ENCODE assay signal across 8 cellular contexts in genomic region chr15:84600331-84600686, GRCh38. TPM values are rescaled to one million over a fixed set of nuclear protein-coding genes. Genes with fewer than 3 reads are reported as not detected.
A peak's percentile ranks its signal among the peaks of the same experiment; 100 is the strongest.
DNase-seq lines count a peak whose midpoint lies in the region; ATAC-seq and TF ChIP-seq lines count a peak whose summit lies in the region.

No MANE protein-coding gene starts in this region.

- WGBS in gastroesophageal sphincter (ENCODE audit: low coverage in 1 of 2), 2 donors = 0% methylated on average over 8 to 13 of the region's 20 CpGs
- 2 to 4% methylated on average over 20 of the region's 20 CpGs for whole genome bisulfite sequencing in thyroid gland, 2 donors

- H3K27me3 ChIP-seq in BLaER1 treated with 17β-estradiol and CSF1 and Interleukin-3, amounts not matched to agents 10 nM and 100 nM = no peaks in the 10 kb centered on the region
- H3K27me3 ChIP-seq in Peyer's patch (no peaks in the 10 kb centered on the region), gastroesophageal sphincter (no peaks in the 10 kb centered on the region), thyroid gland (no peaks in the 10 kb centered on the region)

- TF ChIP-seq POLR2A in Peyer's patch (IDR thresholded peaks at IDR 0.05) (no peak), gastroesophageal sphincter (IDR thresholded peaks at IDR 0.05) (no peak), thyroid gland (IDR thresholded peaks at IDR 0.05) (no peak)

- H3K4me3 ChIP-seq in BLaER1 treated with 17β-estradiol and CSF1 and Interleukin-3, amounts not matched to agents 10 nM and 100 nM = peak overlapping the region; percentile 76 to 94 (median 83)
- H3K4me3 ChIP-seq in Peyer's patch (peak overlapping the region; percentile 79 to 93 (median 82)), gastroesophageal sphincter (peak overlapping the region; percentile 85 to 90), thyroid gland (replicated peaks in 1 of 3) (peak overlapping the region; percentile 57 to 94 (median 74))

- in situ Hi-C loops in KBM-7 (cut with MboI; ENCODE audit: low pct_unique_long_range_greater_than_20kb, low sequenced_read_pairs) = no loop called here

- TF ChIP-seq EP300 in gastroesophageal sphincter (IDR thresholded peaks at IDR 0.05) = no peak

- H3K36me3 ChIP-seq in BLaER1 treated with 17β-estradiol and CSF1 and Interleukin-3, amounts not matched to agents 10 nM and 100 nM = peaks cover 5 to 23% (median 13%) of the 10 kb centered on the region in 11 experiments; a peak in 18 of 22 replicates
- H3K36me3 ChIP-seq in Peyer's patch = no peaks in the 10 kb centered on the region
- peaks cover 0 to 17% of the 10 kb centered on the region in 2 donors for H3K36me3 ChIP-seq in gastroesophageal sphincter
- H3K36me3 ChIP-seq in thyroid gland = no peaks in the 10 kb centered on the region

- peaks cover 66 to 84% (median 74%) of the 10 kb centered on the region in 10 experiments for H3K4me1 ChIP-seq in BLaER1 treated with 17β-estradiol and CSF1 and Interleukin-3, amounts not matched to agents 10 nM and 100 nM
- peaks cover 0 to 23% (median 4%) of the 10 kb centered on the region in 4 donors for H3K4me1 ChIP-seq in Peyer's patch
- H3K4me1 ChIP-seq in gastroesophageal sphincter = peaks cover 0 to 27% (median 2%) of the 10 kb centered on the region in 3 donors
- H3K4me1 ChIP-seq in thyroid gland = peaks cover 8% of the 10 kb centered on the region in 2 donors

- intact Hi-C loops in thyroid gland (cut with DNase I) = loop anchor here (5.0 kb wide), 1 partner anchor 42 kb away; no protein-coding TSS in a partner anchor

- peaks cover 0 to 7% (median 0%) of the 10 kb centered on the region in 11 experiments; a peak in 3 of 22 replicates for H3K9me3 ChIP-seq in BLaER1 treated with 17β-estradiol and CSF1 and Interleukin-3, amounts not matched to agents 10 nM and 100 nM (replicated peaks in 1 of 11)
- H3K9me3 ChIP-seq in Peyer's patch = no peaks in the 10 kb centered on the region
- H3K9me3 ChIP-seq in gastroesophageal sphincter = no peaks in the 10 kb centered on the region
- no peaks in the 10 kb centered on the region for H3K9me3 ChIP-seq in thyroid gland

- peak overlapping the region in 9 of 11 experiments; percentile 86 to 97 (median 94); a peak in 19 of 22 replicates for H3K27ac ChIP-seq in BLaER1 treated with 17β-estradiol and CSF1 and Interleukin-3, amounts not matched to agents 10 nM and 100 nM
- peak overlapping the region; percentile 64 to 84 (median 69) for H3K27ac ChIP-seq in Peyer's patch
- peak overlapping the region in 3 of 4 donors; percentile 78 to 84 (median 80) for H3K27ac ChIP-seq in gastroesophageal sphincter
- peak overlapping the region in 2 of 3 donors; percentile 27 to 66 for H3K27ac ChIP-seq in thyroid gland

- peaks cover 0 to 14% (median 8%) of the 10 kb centered on the region in 11 experiments; a peak in 7 of 22 replicates for H4K20me1 ChIP-seq in BLaER1 treated with 17β-estradiol and CSF1 and Interleukin-3, amounts not matched to agents 10 nM and 100 nM

- no peak for TF ChIP-seq CTCF in Peyer's patch (IDR thresholded peaks at IDR 0.05)
- TF ChIP-seq CTCF in gastroesophageal sphincter (IDR thresholded peaks at IDR 0.05) = no peak
- no peak for TF ChIP-seq CTCF in thyroid gland (IDR thresholded peaks at IDR 0.05)

- ATAC-seq in GM21381 (IDR thresholded peaks at IDR 0.05; ENCODE audit: unreplicated experiment) = peak; percentile 5
- ATAC-seq in gastroesophageal sphincter = peak; percentile 89

- peak overlapping the region; percentile 82 to 96 (median 94); a peak in 21 of 22 replicates for H3K9ac ChIP-seq in BLaER1 treated with 17β-estradiol and CSF1 and Interleukin-3, amounts not matched to agents 10 nM and 100 nM

- DNase-seq in KBM-7 (peak; percentile 93), Peyer's patch (peak; percentile 63 to 92 (median 91)), non-pigmented ciliary epithelial cell (ENCODE audit: low read depth) (peak; percentile 56), thyroid gland (peak; percentile 78 to 83)
- peak; percentile 12 for DNase-seq in activated gamma-delta T cell treated with anti-CD3 and anti-CD28 coated beads, Interleukin-2, amount 50 U/mL, for 16 hours (ENCODE audit: low read depth)

- peak overlapping the region; percentile 84 to 96 (median 93) for H3K4me2 ChIP-seq in BLaER1 treated with 17β-estradiol and CSF1 and Interleukin-3, amounts not matched to agents 10 nM and 100 nM

RNA-seq across cellular contexts. Expression of gene ZSCAN2, which starts 0.5 kb away (rescaled TPM):
- total RNA-seq in Peyer's patch = 10 to 100 TPM in 2 of 4 donors, 1 to 10 TPM in 2; 4.4 to 22.3 (median 10.2) TPM
- total RNA-seq in gastroesophageal sphincter = 10 to 100 TPM in 1 of 4 donors, 1 to 10 TPM in 3; 3.5 to 13.8 (median 7.1) TPM
- 10 to 100 TPM in 2 of 4 donors, 1 to 10 TPM in 2; 9.1 to 22.7 (median 11.7) TPM for total RNA-seq in thyroid gland

RNA-seq across cellular contexts. Expression of gene WDR73, which starts 53.8 kb away (rescaled TPM):
- total RNA-seq in Peyer's patch (10 to 100 TPM; 17.0 to 53.6 (median 29.8) TPM), gastroesophageal sphincter (10 to 100 TPM; 12.6 to 43.3 (median 20.2) TPM), thyroid gland (10 to 100 TPM; 37.5 to 63.3 (median 41.1) TPM)

RNA-seq across cellular contexts. Expression of gene NMB, which starts 57.7 kb away (rescaled TPM):
- total RNA-seq in Peyer's patch (1 to 10 TPM in 3 of 4 donors, not detected in 1; 1.6 to 2.8 (median 2.7) TPM), gastroesophageal sphincter (1 to 10 TPM; 2.1 to 4.6 (median 3.9) TPM), thyroid gland (10 to 100 TPM; 12.9 to 43.4 (median 23.5) TPM)

Comparison
In these comparisons a context has a peak if more than half of its experiments do, and no peak if none do; other contexts are left out.
1. Peak in every context shown above with its lines: DNase-seq, ATAC-seq, H3K4me3 ChIP-seq and H3K27ac ChIP-seq.
2. DNase-seq: peak in every context shown above with its lines; median percentile 93 in KBM-7; 91 in Peyer's patch; 80 in thyroid gland; 56 in non-pigmented ciliary epithelial cell; 12 in activated gamma-delta T cell treated with anti-CD3 and anti-CD28 coated beads, Interleukin-2, amount 50 U/mL, for 16 hours.